ENCODE assay signal across 1 cellular context in the genomic region with DNA sequence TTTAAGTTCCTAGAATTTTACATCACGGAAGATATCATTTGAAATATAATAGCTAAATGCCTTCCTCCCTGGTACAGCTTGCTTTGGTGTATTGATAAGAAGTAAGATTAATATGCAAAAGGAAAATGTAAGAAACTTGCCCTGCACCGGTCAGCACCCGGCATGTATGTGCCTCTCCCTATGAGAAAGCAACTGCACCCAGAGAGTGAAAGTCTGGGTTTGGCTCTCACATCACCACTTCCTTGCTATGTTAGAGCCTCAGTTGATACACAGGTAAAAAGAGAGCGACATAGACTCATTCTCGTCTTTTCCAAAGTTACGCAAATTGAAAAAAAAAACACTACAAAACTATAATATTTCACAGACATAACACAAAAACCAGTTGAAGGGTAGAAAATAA.
TF ChIP-seq lines count a peak whose summit lies in the region.

No MANE protein-coding gene starts in this region.

TF ChIP-seq in H1, 55 proteins besides CTCF, POLR2A, EP300 and RAD21 (continued from another document):
- TF ChIP-seq RNF2 (IDR thresholded peaks at IDR 0.05; ENCODE audit: borderline replicate concordance, low read depth, low read length, missing control alignments, poor library complexity, severe bottlenecking) (no peak), FOSL1 (IDR thresholded peaks at IDR 0.05; ENCODE audit: insufficient read depth, low read depth, low read length) (no peak), E2F6 (IDR thresholded peaks at IDR 0.05) (no peak), SP4 (IDR thresholded peaks at IDR 0.05; ENCODE audit: low read length) (no peak), SP1 (IDR thresholded peaks at IDR 0.05; ENCODE audit: low read depth, low read length) (no peak), SIN3A (conservative IDR thresholded peaks at IDR 0.05 in 1 of 2, IDR thresholded peaks at IDR 0.05 in 1 of 2; ENCODE audit: low read depth in 1 of 2, low read length in 2 of 2) (no peak), EGR1 (IDR thresholded peaks at IDR 0.05; ENCODE audit: borderline replicate concordance, low read depth, low read length) (no peak), SIRT6 (IDR thresholded peaks at IDR 0.05; ENCODE audit: low read length) (no peak), TAF1 (IDR thresholded peaks at IDR 0.05; ENCODE audit: low read depth, low read length) (no peak)
